2 cellular contexts compared by ENCODE assay signal in genomic region chr5:39272889-39273231, GRCh38. TPM values are rescaled to one million over a fixed set of nuclear protein-coding genes. Genes with fewer than 3 reads are reported as not detected.
"Had no signal": no experiment of that assay in that cellular context is flagged by ENCODE, and none has a peak within 500 bp of the region (broad histone marks: within the 10 kb centered on the region; RNA-seq: fewer than 3 reads in every experiment).

No MANE protein-coding gene starts in this region.

RNA-seq across cellular contexts. Expression of gene FYB1, which starts 53.5 kb away (rescaled TPM):
- total RNA-seq: endodermal cell, myocyte had no signal
